Comparison of ENCODE assay signal across 8 cellular contexts in genomic region chr6:26597821-26598220, GRCh38. TPM values are rescaled to one million over a fixed set of nuclear protein-coding genes. Genes with fewer than 3 reads are reported as not detected.
DNase-seq lines count a peak whose midpoint lies in the region; ATAC-seq, FAIRE-seq and TF ChIP-seq lines count a peak whose summit lies in the region.

No MANE protein-coding gene starts in this region.

- no peak for DNase-seq in stimulated activated naive CD8-positive, alpha-beta T cell treated with anti-CD3 and anti-CD28 coated beads, Interleukin-15, amount 100 ng/mL, for 72 hours
- no peak for DNase-seq in stimulated activated naive CD8-positive, alpha-beta T cell treated with anti-CD3 and anti-CD28 coated beads, Interleukin-15, Interleukin-2, amounts not matched to agents 100 U/mL and 50 U/mL, for 24 hours
- DNase-seq in GM12878 (ENCODE audit: low read depth, low spot score) (no peak), GM12892 (ENCODE audit: insufficient read length) (no peak), hypothalamus (lab: John Stamatoyannopoulos, UW) (no peak)

- peaks cover 50% of the 10 kb centered on the region for H3K4me1 Mint-ChIP-seq in stimulated activated naive CD8-positive, alpha-beta T cell treated with anti-CD3 and anti-CD28 coated beads, Interleukin-15, amount 100 ng/mL, for 72 hours

- H3K36me3 ChIP-seq in GM12878 (ENCODE audit: control insufficient read depth in 2 of 2, insufficient read depth in 2 of 2, low read length in 1 of 2): peaks cover 1 to 15% of the 10 kb centered on the region in 2 experiments; a peak in 2 of 4 replicates
- peaks cover 30% of the 10 kb centered on the region for H3K36me3 ChIP-seq in mesodermal cell (ENCODE audit: control insufficient read depth, insufficient read depth, low read length)

- H4K20me1 ChIP-seq in GM12878 (ENCODE audit: control insufficient read depth, insufficient read depth): no peaks in the 10 kb centered on the region

- H3K4me3 Mint-ChIP-seq in stimulated activated naive CD8-positive, alpha-beta T cell treated with anti-CD3 and anti-CD28 coated beads, Interleukin-15, amount 100 ng/mL, for 72 hours: no peak overlapping the region

- CTCF ChIA-PET in GM12878 (lab: Yijun Ruan, JAX): no interaction called here

- SMC1A ChIA-PET in GM12878 (lab: Charles Lee; ENCODE audit: uncharacterized antibody, unreplicated experiment): no interaction called here

- no peak overlapping the region for H2AFZ ChIP-seq in GM12878 (ENCODE audit: control insufficient read depth, low read depth, low read length)

- no peak for TF ChIP-seq POLR2A in GM12878 (IDR thresholded peaks at IDR 0.05; ENCODE audit: low read depth, low read length)
- no peak for TF ChIP-seq POLR2A in GM18505 (IDR thresholded peaks at IDR 0.05; ENCODE audit: borderline replicate concordance, extremely low read depth, insufficient read depth, insufficient read length)
- no peak for TF ChIP-seq POLR2A in GM12892 (IDR thresholded peaks at IDR 0.05; ENCODE audit: low read depth, low read length)

- RAD21 ChIA-PET in GM12878 (lab: Charles Lee; ENCODE audit: unreplicated experiment): no interaction called here

- FAIRE-seq in GM12878 (lab: Jason Lieb, UNC) (no peak), GM12892 (lab: Jason Lieb, UNC) (no peak)

- peaks cover 21% of the 10 kb centered on the region for H3K79me2 ChIP-seq in GM12878 (ENCODE audit: control insufficient read depth, insufficient read depth, low read length)

- no peaks in the 10 kb centered on the region for H3K27me3 ChIP-seq in GM12878 (replicated peaks in 1 of 2; ENCODE audit: control insufficient read depth in 2 of 2, insufficient read depth in 2 of 2, low read length in 1 of 2)

- H3K9me3 ChIP-seq in GM12878 (replicated peaks; ENCODE audit: control insufficient read depth, insufficient read depth, low read length) (no peaks in the 10 kb centered on the region), mesodermal cell (ENCODE audit: control insufficient read depth, low read length) (no peaks in the 10 kb centered on the region)

- no peaks in the 10 kb centered on the region for H3K9me3 Mint-ChIP-seq in stimulated activated naive CD8-positive, alpha-beta T cell treated with anti-CD3 and anti-CD28 coated beads, Interleukin-15, amount 100 ng/mL, for 72 hours

- ATAC-seq in stimulated activated naive CD8-positive, alpha-beta T cell treated with anti-CD3 and anti-CD28 coated beads, Interleukin-15, amount 100 ng/mL, for 72 hours: no peak
- no peak for ATAC-seq in stimulated activated naive CD8-positive, alpha-beta T cell treated with anti-CD3 and anti-CD28 coated beads, Interleukin-15, Interleukin-2, amounts not matched to agents 100 U/mL and 50 U/mL, for 24 hours
- no peak for ATAC-seq in GM12878
- ATAC-seq in GM18505 (IDR thresholded peaks at IDR 0.05; ENCODE audit: unreplicated experiment): no peak
- ATAC-seq in GM19324 (IDR thresholded peaks at IDR 0.05; ENCODE audit: low FRiP score, unreplicated experiment): no peak

- H3K27ac Mint-ChIP-seq in stimulated activated naive CD8-positive, alpha-beta T cell treated with anti-CD3 and anti-CD28 coated beads, Interleukin-15, amount 100 ng/mL, for 72 hours: peak overlapping the region; percentile 55 to 90

- peaks cover 12% of the 10 kb centered on the region for H3K27me3 Mint-ChIP-seq in stimulated activated naive CD8-positive, alpha-beta T cell treated with anti-CD3 and anti-CD28 coated beads, Interleukin-15, amount 100 ng/mL, for 72 hours

- peak overlapping the region; percentile 84 for H3K9ac ChIP-seq in GM12878 (ENCODE audit: control insufficient read depth, insufficient read depth, low read length)

- intact Hi-C loops in GM12878 (cut with micrococcal nuclease; ENCODE audit: unreplicated experiment): loop anchor here (10.0 kb wide), 1 partner anchor 423 kb away; no protein-coding TSS in a partner anchor

- H3K4me3 ChIP-seq in GM12878 (peak overlapping the region; percentile 93), mesodermal cell (ENCODE audit: extremely low read depth, insufficient read depth, low read length, poor library complexity, severe bottlenecking) (peak overlapping the region; percentile 95)

- no TSS peak for BruUV-seq in GM12878 (replicated peaks; lab: Mats Ljungman, UMichigan)

- 91% methylated on average over 20 of the region's 21 CpGs for WGBS in GM12878 (ENCODE audit: insufficient coverage, insufficient replicate concordance, low lambda C conversion rate, missing lambda C conversion rate)
- 89% methylated on average over 20 to 21 of the region's 21 CpGs for WGBS in mesodermal cell (ENCODE audit: insufficient coverage in 2 of 2), 2 experiments

- peak overlapping the region; percentile 98 for H3K4me2 ChIP-seq in GM12878 (ENCODE audit: control insufficient read depth, insufficient read depth)

- in situ Hi-C loops in GM12878 (cut with MboI): no loop called here

- TF ChIP-seq CTCF in GM12878 (IDR thresholded peaks at IDR 0.05 in 2 of 3, conservative IDR thresholded peaks at IDR 0.05 in 1 of 3; ENCODE audit: control insufficient read depth in 2 of 3, extremely low read depth in 1 of 3, insufficient read depth in 1 of 3, low read depth in 3 of 3, low read length in 3 of 3): no peak

- no peak for TF ChIP-seq EP300 in GM12878 (IDR thresholded peaks at IDR 0.05; ENCODE audit: borderline replicate concordance in 1 of 2, control insufficient read depth in 1 of 2, low read depth in 2 of 2, low read length in 2 of 2)

- H3K4me1 ChIP-seq in GM12878 (ENCODE audit: control insufficient read depth, insufficient read depth, low read length) (peaks cover 18% of the 10 kb centered on the region), mesodermal cell (ENCODE audit: control insufficient read depth, insufficient read depth, low read length, poor library complexity, severe bottlenecking) (peaks cover 9% of the 10 kb centered on the region)

- H3K27ac ChIP-seq in GM12878 (ENCODE audit: control insufficient read depth, insufficient read depth): no peak overlapping the region; the same call in 1 of the 2 replicates
- H3K27ac ChIP-seq in mesodermal cell (ENCODE audit: low read depth, low read length, severe bottlenecking): no peak overlapping the region

- POLR2A ChIA-PET in GM12878 (lab: Charles Lee): no interaction called here

- TF ChIP-seq RAD21 in GM12878 (IDR thresholded peaks at IDR 0.05; ENCODE audit: insufficient read depth, low read depth, low read length): no peak

TF ChIP-seq in GM12878, 131 proteins besides CTCF, POLR2A, EP300 and RAD21:
- TF ChIP-seq USF1 (IDR thresholded peaks at IDR 0.05; ENCODE audit: borderline replicate concordance, extremely low read length, insufficient read depth, low read depth, low read length): no peak

RNA-seq across cellular contexts. Expression of gene ABT1, which starts 1.1 kb away (rescaled TPM):
- 19.2 and 19.7 TPM in 2 replicates for total RNA-seq in GM12878 (2013; cell fraction: nucleolus; rRNA removed)
- total RNA-seq in GM12878 (2014; rRNA removed) (33.5 and 37.1 TPM in 2 replicates), GM12878 (2014; rRNA removed; fragmentation: Illumina TruSeq; extraction: Trizol) (19.4 and 21.5 TPM in 2 replicates), GM12878 (2021) (27.3 and 27.5 TPM in 2 replicates)
- polyA plus RNA-seq in GM12878 (2011; ENCODE audit: low read depth): 9.1 TPM
- polyA plus RNA-seq in GM12878 (2011; rRNA removed) (22.5 and 29.1 TPM in 2 replicates), GM12878 (2014; fragmentation: Illumina TruSeq; extraction: Trizol) (8.4 and 15.4 TPM in 2 replicates), GM12878 (2014; fragmentation: Nextera tagmentation; extraction: Ambion mirVana) (10 to 100 TPM in 1 of 2 experiments, 1 to 10 TPM in 1; 8.4 to 11.3 TPM), GM12878 (2014; rRNA removed) (35.7 and 36.9 TPM in 2 replicates), GM12878 (2016; fragmentation: Nextera tagmentation; extraction: Ambion mirVana) (10 to 100 TPM; 42.5 to 43.5 TPM)
- polyA plus RNA-seq in GM12878 (2011; cell fraction: cytosol; rRNA removed): 32.1 and 42.6 TPM in 2 replicates
- 19.3 and 23.6 TPM in 2 replicates for polyA plus RNA-seq in GM12878 (2011; cell fraction: nucleus; rRNA removed)
- 15.4 and 17.1 TPM in 2 replicates for polyA plus RNA-seq in GM12878 (2012)
- 13.5 and 22.0 TPM in 2 replicates for polyA minus RNA-seq in GM12878 (2011; rRNA and poly(A)+ RNA removed)
- 6.9 and 7.8 TPM in 2 replicates for polyA minus RNA-seq in GM12878 (2011; cell fraction: cytosol; rRNA and poly(A)+ RNA removed)
- 20.7 and 25.6 TPM in 2 replicates for polyA minus RNA-seq in GM12878 (2011; cell fraction: nucleus; rRNA and poly(A)+ RNA removed)
- 20.4 TPM for polyA plus RNA-seq in mesodermal cell (2013, experiment 1 of 2)
- polyA plus RNA-seq in mesodermal cell (2013, experiment 2 of 2): 19.2 TPM
- 17.6 TPM for polyA plus RNA-seq in GM12892 (2012; ENCODE audit: missing spikeins)

RNA-seq across cellular contexts. Expression of gene HMGN4, which starts 59.7 kb away (rescaled TPM):
- 28.9 and 31.1 TPM in 2 replicates for total RNA-seq in GM12878 (2013; cell fraction: nucleolus; rRNA removed)
- total RNA-seq in GM12878 (2014; rRNA removed) (73.9 and 90.7 TPM in 2 replicates), GM12878 (2014; rRNA removed; fragmentation: Illumina TruSeq; extraction: Trizol) (99.0 and 99.1 TPM in 2 replicates), GM12878 (2021) (64.2 and 67.2 TPM in 2 replicates)
- polyA plus RNA-seq in GM12878 (2011; ENCODE audit: low read depth): 45.4 TPM
- polyA plus RNA-seq in GM12878 (2011; rRNA removed) (79.5 and 112 TPM in 2 replicates), GM12878 (2014; fragmentation: Illumina TruSeq; extraction: Trizol) (87.4 and 98.8 TPM in 2 replicates), GM12878 (2014; fragmentation: Nextera tagmentation; extraction: Ambion mirVana) (10 to 100 TPM; 26.7 to 31.2 TPM), GM12878 (2014; rRNA removed) (54.6 and 71.6 TPM in 2 replicates), GM12878 (2016; fragmentation: Nextera tagmentation; extraction: Ambion mirVana) (10 to 100 TPM; 85.8 to 88.6 TPM)
- 53.2 and 53.3 TPM in 2 replicates for polyA plus RNA-seq in GM12878 (2011; cell fraction: cytosol; rRNA removed)
- polyA plus RNA-seq in GM12878 (2011; cell fraction: nucleus; rRNA removed): 25.6 and 31.0 TPM in 2 replicates
- polyA plus RNA-seq in GM12878 (2012): 40.3 and 60.7 TPM in 2 replicates
- 45.3 and 47.3 TPM in 2 replicates for polyA minus RNA-seq in GM12878 (2011; rRNA and poly(A)+ RNA removed)
- polyA minus RNA-seq in GM12878 (2011; cell fraction: cytosol; rRNA and poly(A)+ RNA removed): 13.1 and 21.7 TPM in 2 replicates
- polyA minus RNA-seq in GM12878 (2011; cell fraction: nucleus; rRNA and poly(A)+ RNA removed): 4.3 and 7.9 TPM in 2 replicates
- 67.9 TPM for polyA plus RNA-seq in mesodermal cell (2013, experiment 1 of 2)
- polyA plus RNA-seq in mesodermal cell (2013, experiment 2 of 2): 65.0 TPM
- polyA plus RNA-seq in GM12892 (2012; ENCODE audit: missing spikeins): 93.1 TPM
